In the genomic region with DNA sequence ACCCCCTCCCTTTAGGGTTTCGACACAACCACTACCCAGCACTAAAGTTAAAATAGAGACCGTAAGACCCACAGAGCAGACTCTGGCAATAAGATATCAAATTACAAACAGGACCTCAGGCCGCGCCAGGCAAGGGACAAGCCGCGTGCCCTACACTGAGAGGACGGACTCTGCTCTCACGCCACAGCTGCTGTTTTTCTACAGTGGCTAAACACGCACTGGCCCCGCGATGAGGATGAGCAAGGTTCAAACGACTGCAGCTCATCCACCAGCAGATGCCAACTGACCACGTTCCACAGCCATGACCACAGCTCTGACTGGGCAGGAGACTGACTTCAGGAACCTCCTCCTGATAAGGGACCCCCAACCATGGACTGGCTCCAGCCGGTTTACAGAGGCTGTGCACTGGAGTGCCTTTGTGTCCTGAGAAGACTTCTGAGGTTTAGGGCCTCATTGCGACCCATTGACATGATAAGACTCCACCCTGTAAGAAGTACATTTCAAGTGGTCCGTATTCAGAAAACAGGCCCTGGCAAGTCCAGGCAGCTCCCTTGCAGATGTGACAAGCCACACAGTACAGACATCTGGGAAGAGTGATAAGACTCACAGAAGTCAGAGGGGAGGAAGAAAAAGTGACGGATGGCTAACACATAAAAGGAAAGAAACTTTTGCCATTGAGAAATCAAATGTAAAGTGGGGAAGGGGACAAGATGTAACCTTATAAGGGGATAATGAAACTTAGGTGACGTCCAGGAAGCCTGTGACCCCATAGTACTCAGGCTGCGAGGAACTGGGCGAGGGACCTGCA, we compare ENCODE assay signal across 1 cellular context.
TF ChIP-seq lines count a peak whose summit lies in the region.

No MANE protein-coding gene starts in this region.

TF ChIP-seq in IMR-90, 13 proteins besides CTCF, POLR2A, EP300 and RAD21:
- TF ChIP-seq CEBPB (IDR thresholded peaks at IDR 0.05; ENCODE audit: low read depth, low read length) (no peak), RCOR1 (IDR thresholded peaks at IDR 0.05; ENCODE audit: insufficient replicate concordance, low read length) (no peak), MXI1 (IDR thresholded peaks at IDR 0.05; ENCODE audit: borderline replicate concordance, low read depth, low read length) (no peak), MAFK (IDR thresholded peaks at IDR 0.05; ENCODE audit: low read depth, low read length) (no peak)
- TF ChIP-seq, protein P1, sequence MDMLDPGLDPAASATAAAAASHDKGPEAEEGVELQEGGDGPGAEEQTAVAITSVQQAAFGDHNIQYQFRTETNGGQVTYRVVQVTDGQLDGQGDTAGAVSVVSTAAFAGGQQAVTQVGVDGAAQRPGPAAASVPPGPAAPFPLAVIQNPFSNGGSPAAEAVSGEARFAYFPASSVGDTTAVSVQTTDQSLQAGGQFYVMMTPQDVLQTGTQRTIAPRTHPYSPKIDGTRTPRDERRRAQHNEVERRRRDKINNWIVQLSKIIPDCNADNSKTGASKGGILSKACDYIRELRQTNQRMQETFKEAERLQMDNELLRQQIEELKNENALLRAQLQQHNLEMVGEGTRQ (IDR thresholded peaks at IDR 0.05; ENCODE audit: low read depth, low read length): no peak
